17 cellular contexts compared by ENCODE assay signal in the genomic region with DNA sequence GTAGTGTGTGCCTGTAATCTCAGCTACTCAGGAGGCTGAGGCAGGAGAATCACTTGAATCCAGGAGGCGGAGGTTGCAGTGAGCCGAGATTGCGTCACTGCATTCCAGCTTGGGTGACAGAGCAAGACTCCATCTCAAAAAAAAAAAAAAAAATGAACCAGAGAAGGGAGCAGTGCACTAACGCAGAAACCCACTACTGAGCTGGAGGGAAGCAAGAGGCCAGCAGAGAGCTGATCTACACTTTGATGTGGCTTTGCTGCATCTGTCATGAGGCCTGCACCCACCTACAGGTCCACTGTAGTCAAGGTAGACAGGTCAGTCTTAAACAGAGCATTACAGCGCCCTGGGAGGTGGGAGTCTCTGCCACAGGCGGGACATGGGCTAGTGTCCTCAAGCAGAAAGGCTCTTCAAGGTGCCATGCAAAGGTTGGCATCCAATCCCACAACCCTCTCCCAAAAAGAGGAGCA. TPM values are rescaled to one million over a fixed set of nuclear protein-coding genes. Genes with fewer than 3 reads are reported as not detected.
"Had no signal": no experiment of that assay in that cellular context is flagged by ENCODE, and none has a peak within 500 bp of the region (broad histone marks: within the 10 kb centered on the region; RNA-seq: fewer than 3 reads in every experiment).

No MANE protein-coding gene starts in this region.

- H3K4me3 ChIP-seq: ascending aorta, breast epithelium, prostate gland, smooth muscle cell had no signal

- DNase-seq: activated CD4-positive, alpha-beta T cell treated with anti-CD3 and anti-CD28 coated beads for 48 hours; activated naive CD4-positive, alpha-beta T cell treated with Interleukin-2 at 50 U/mL for 16 hours; cerebellar nuclear complex; effector memory CD8-positive, alpha-beta T cell; erythroblast; right cardiac atrium; stimulated activated CD4-positive, alpha-beta T cell treated with anti-CD3 and anti-CD28 coated beads, Interleukin-4, amount 100 ng/mL, for 4 hours; stimulated activated CD8-positive, alpha-beta memory T cell treated with anti-CD3 and anti-CD28 coated beads, Interleukin-4, amount 100 ng/mL, for 48 hours; stimulated activated naive CD8-positive, alpha-beta T cell treated with anti-CD3 and anti-CD28 coated beads, Interleukin-15, Interleukin-2, amounts not matched to agents 100 U/mL and 50 U/mL, for 24 hours; T-helper 17 cell had no signal

RNA-seq across cellular contexts. Expression of gene MAT1A, which starts 30.0 kb away (rescaled TPM):
- total RNA-seq: activated T-helper 17 cell treated with anti-CD3 and anti-CD28 coated beads, Interleukin-2, amount 50 U/mL, for 72 hours; fibroblast of villous mesenchyme; natural killer cell treated with Interleukin-12 subunit alpha and Interleukin-12 subunit beta and Interleukin-15 and Interleukin-18, amount 100 ng/mL, for 72 hours; T-helper 17 cell had no signal
